Comparison of ENCODE assay signal across 1 cellular context in the genomic region with DNA sequence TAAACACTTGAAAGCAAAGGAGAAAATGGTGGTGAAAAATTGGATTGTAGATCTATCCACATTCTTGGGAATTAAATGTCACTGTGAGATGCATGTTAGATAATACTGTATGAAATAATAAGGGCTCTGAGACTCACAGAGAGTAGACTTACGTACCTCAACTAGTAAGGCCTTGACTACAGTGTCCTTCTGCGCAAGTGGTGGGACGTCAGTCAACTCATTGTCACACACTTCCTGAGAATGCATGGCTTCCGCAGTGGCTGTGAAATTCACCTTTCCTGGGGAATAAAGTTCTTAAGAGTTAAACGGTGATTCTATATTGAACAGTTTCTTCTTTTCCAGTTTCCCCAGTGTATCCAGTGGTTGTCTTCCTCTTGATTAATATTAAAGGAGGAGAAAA.
TF ChIP-seq lines count a peak whose summit lies in the region.

No MANE protein-coding gene starts in this region.

TF ChIP-seq in GM23338, 12 proteins besides CTCF, POLR2A, EP300 and RAD21:
- TF ChIP-seq, protein P1, sequence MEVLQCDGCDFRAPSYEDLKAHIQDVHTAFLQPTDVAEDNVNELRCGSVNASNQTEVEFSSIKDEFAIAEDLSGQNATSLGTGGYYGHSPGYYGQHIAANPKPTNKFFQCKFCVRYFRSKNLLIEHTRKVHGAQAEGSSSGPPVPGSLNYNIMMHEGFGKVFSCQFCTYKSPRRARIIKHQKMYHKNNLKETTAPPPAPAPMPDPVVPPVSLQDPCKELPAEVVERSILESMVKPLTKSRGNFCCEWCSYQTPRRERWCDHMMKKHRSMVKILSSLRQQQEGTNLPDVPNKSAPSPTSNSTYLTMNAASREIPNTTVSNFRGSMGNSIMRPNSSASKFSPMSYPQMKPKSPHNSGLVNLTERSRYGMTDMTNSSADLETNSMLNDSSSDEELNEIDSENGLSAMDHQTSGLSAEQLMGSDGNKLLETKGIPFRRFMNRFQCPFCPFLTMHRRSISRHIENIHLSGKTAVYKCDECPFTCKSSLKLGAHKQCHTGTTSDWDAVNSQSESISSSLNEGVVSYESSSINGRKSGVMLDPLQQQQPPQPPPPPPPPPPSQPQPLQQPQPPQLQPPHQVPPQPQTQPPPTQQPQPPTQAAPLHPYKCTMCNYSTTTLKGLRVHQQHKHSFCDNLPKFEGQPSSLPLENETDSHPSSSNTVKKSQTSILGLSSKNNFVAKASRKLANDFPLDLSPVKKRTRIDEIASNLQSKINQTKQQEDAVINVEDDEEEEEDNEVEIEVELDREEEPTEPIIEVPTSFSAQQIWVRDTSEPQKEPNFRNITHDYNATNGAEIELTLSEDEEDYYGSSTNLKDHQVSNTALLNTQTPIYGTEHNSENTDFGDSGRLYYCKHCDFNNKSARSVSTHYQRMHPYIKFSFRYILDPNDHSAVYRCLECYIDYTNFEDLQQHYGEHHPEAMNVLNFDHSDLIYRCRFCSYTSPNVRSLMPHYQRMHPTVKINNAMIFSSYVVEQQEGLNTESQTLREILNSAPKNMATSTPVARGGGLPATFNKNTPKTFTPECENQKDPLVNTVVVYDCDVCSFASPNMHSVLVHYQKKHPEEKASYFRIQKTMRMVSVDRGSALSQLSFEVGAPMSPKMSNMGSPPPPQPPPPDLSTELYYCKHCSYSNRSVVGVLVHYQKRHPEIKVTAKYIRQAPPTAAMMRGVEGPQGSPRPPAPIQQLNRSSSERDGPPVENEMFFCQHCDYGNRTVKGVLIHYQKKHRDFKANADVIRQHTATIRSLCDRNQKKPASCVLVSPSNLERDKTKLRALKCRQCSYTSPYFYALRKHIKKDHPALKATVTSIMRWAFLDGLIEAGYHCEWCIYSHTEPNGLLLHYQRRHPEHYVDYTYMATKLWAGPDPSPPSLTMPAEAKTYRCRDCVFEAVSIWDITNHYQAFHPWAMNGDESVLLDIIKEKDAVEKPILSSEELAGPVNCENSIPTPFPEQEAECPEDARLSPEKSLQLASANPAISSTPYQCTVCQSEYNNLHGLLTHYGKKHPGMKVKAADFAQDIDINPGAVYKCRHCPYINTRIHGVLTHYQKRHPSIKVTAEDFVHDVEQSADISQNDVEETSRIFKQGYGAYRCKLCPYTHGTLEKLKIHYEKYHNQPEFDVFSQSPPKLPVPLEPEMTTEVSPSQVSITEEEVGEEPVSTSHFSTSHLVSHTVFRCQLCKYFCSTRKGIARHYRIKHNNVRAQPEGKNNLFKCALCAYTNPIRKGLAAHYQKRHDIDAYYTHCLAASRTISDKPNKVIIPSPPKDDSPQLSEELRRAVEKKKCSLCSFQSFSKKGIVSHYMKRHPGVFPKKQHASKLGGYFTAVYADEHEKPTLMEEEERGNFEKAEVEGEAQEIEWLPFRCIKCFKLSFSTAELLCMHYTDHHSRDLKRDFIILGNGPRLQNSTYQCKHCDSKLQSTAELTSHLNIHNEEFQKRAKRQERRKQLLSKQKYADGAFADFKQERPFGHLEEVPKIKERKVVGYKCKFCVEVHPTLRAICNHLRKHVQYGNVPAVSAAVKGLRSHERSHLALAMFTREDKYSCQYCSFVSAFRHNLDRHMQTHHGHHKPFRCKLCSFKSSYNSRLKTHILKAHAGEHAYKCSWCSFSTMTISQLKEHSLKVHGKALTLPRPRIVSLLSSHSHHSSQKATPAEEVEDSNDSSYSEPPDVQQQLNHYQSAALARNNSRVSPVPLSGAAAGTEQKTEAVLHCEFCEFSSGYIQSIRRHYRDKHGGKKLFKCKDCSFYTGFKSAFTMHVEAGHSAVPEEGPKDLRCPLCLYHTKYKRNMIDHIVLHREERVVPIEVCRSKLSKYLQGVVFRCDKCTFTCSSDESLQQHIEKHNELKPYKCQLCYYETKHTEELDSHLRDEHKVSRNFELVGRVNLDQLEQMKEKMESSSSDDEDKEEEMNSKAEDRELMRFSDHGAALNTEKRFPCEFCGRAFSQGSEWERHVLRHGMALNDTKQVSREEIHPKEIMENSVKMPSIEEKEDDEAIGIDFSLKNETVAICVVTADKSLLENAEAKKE (CRISPR knock-in tag; IDR thresholded peaks at IDR 0.05), result no peak
- TF ChIP-seq ZNF114 (CRISPR knock-in tag; IDR thresholded peaks at IDR 0.05), result no peak
- no peak for TF ChIP-seq CREB1 (CRISPR knock-in tag; IDR thresholded peaks at IDR 0.05; ENCODE audit: low read depth)
- TF ChIP-seq POLR2AphosphoS5 (IDR thresholded peaks at IDR 0.05; ENCODE audit: low read depth), result no peak
- TF ChIP-seq STAT1 (IDR thresholded peaks at IDR 0.05; ENCODE audit: unreplicated experiment), result no peak
- TF ChIP-seq ZNF331 (CRISPR knock-in tag; IDR thresholded peaks at IDR 0.05; ENCODE audit: low read depth), result no peak
- TF ChIP-seq EZH2phosphoT487 (IDR thresholded peaks at IDR 0.05; ENCODE audit: unreplicated experiment), result no peak
- TF ChIP-seq, protein P2, sequence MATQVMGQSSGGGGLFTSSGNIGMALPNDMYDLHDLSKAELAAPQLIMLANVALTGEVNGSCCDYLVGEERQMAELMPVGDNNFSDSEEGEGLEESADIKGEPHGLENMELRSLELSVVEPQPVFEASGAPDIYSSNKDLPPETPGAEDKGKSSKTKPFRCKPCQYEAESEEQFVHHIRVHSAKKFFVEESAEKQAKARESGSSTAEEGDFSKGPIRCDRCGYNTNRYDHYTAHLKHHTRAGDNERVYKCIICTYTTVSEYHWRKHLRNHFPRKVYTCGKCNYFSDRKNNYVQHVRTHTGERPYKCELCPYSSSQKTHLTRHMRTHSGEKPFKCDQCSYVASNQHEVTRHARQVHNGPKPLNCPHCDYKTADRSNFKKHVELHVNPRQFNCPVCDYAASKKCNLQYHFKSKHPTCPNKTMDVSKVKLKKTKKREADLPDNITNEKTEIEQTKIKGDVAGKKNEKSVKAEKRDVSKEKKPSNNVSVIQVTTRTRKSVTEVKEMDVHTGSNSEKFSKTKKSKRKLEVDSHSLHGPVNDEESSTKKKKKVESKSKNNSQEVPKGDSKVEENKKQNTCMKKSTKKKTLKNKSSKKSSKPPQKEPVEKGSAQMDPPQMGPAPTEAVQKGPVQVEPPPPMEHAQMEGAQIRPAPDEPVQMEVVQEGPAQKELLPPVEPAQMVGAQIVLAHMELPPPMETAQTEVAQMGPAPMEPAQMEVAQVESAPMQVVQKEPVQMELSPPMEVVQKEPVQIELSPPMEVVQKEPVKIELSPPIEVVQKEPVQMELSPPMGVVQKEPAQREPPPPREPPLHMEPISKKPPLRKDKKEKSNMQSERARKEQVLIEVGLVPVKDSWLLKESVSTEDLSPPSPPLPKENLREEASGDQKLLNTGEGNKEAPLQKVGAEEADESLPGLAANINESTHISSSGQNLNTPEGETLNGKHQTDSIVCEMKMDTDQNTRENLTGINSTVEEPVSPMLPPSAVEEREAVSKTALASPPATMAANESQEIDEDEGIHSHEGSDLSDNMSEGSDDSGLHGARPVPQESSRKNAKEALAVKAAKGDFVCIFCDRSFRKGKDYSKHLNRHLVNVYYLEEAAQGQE (IDR thresholded peaks at IDR 0.05; ENCODE audit: unreplicated experiment), result no peak
- no peak for TF ChIP-seq EZH2 (IDR thresholded peaks at IDR 0.05; ENCODE audit: low read depth, unreplicated experiment)
TF ChIP-seq in GM23338: peak in this region for 0.
